Comparison of ENCODE assay signal across 8 cellular contexts in the genomic region with DNA sequence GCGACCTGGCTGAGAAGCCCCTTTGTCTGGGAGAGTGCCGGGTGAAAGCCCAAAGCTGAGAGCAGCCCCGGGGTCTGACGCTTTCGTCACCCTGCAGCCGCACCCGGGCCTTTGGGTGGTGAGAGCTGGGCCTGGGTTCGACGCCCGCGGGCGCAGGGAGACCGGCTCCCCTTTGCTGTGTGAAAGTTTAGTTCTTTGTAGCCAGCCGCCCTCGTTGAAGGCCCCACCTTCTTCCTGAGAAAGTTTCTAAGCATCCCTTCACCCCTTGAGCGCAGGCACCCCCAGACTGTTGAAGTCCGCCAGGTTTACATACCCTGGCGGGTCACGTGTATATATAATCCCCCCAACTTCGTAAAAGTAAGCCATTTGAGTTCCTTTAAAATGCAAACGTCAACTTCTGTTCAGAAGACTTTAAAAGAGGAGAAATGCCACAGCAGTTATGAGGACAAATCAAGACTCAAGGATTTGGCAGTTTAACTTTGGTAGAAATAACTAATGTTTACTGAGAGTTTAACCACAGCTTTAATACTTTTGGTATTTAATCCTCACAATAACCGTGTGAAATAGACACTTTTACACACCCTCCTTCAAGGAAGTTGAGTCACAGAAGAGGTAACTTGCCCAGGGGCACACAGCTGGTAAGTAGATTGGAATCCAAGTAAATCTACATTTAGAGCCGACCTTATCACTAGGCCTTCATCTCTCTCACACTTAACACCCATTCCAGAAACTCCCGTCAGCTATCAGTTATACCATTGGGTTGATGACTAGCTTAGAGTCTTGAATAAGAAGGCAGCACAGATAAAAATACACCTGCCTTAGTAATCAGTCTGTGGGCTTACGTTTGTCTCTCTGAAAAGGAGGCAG. TPM values are rescaled to one million over a fixed set of nuclear protein-coding genes. Genes with fewer than 3 reads are reported as not detected.
DNase-seq lines count a peak whose midpoint lies in the region; ATAC-seq, FAIRE-seq and TF ChIP-seq lines count a peak whose summit lies in the region.

No MANE protein-coding gene starts in this region.

- peaks cover 42% of the 10 kb centered on the region for H3K79me2 ChIP-seq in PC-9 (ENCODE audit: low read depth)
- peaks cover 6 to 23% of the 10 kb centered on the region in 2 experiments for H3K79me2 ChIP-seq in H1 (ENCODE audit: control insufficient read depth in 1 of 2, insufficient read depth in 2 of 2, low read length in 2 of 2)

- peak overlapping the region; percentile 55; the same call in 1 of the 2 replicates for H2BK5ac ChIP-seq in H1 (ENCODE audit: low read depth, low read length)

- POLR2A ChIA-PET in PC-9 (lab: Charles Lee; ENCODE audit: unreplicated experiment) = interaction anchor here (0.5 to 1.0 kb wide), 6 partner anchors 19 to 99 kb away, joined by 3 to 9 read pairs (median 6); no protein-coding TSS in a partner anchor
- POLR2A ChIA-PET in H1 (lab: Charles Lee; ENCODE audit: partially characterized antibody) = interaction anchor here (0.6 to 1.6 kb wide), 7 partner anchors 10 to 1701 kb away, joined by 3 to 8 read pairs (median 3); no protein-coding TSS in a partner anchor

- H3K14ac ChIP-seq in H1 (ENCODE audit: insufficient read length) = no peak overlapping the region

- H4K5ac ChIP-seq in H1 (ENCODE audit: insufficient read length, low read depth, low read length) = peak overlapping the region; percentile 72

- TF ChIP-seq CTCF in PC-9 (conservative IDR thresholded peaks at IDR 0.05) (no peak), H1 (IDR thresholded peaks at IDR 0.05; ENCODE audit: control extremely low read depth in 1 of 3, insufficient read depth in 1 of 3, low read depth in 1 of 3, low read length in 3 of 3) (no peak), nephron progenitor cell (IDR thresholded peaks at IDR 0.05) (no peak)

- H3K36me3 ChIP-seq in PC-9 (ENCODE audit: low read depth) (0 out of 2 replicates have a peak, but pooled peaks cover 8% of the 10 kb centered on the region), H1 (ENCODE audit: control insufficient read depth in 2 of 4, insufficient read depth in 4 of 4, low read length in 3 of 4) (no peaks in the 10 kb centered on the region; a peak in 1 of 8 replicates)

- ATAC-seq in GM19455 (IDR thresholded peaks at IDR 0.05; ENCODE audit: unreplicated experiment) = peak; percentile 9
- ATAC-seq in GM21576 (IDR thresholded peaks at IDR 0.05; ENCODE audit: unreplicated experiment) = no peak
- no peak for ATAC-seq in HG02678 (IDR thresholded peaks at IDR 0.05; ENCODE audit: unreplicated experiment)

- no peaks in the 10 kb centered on the region for H3K9me2 ChIP-seq in PC-9 (ENCODE audit: insufficient read depth)

- 20% methylated on average over 25 of the region's 25 CpGs; no CpG with 5 or more reads in 1 of the 2 experiments for WGBS in H1 (ENCODE audit: extremely low coverage in 1 of 2, insufficient coverage in 1 of 2, insufficient read length in 1 of 2, insufficient replicate concordance in 2 of 2, low coverage in 1 of 2, low lambda C conversion rate in 2 of 2, missing lambda C conversion rate in 1 of 2), 2 experiments

- H2BK20ac ChIP-seq in H1 (ENCODE audit: low read length) = no peak overlapping the region

- TF ChIP-seq POLR2A in H1 (IDR thresholded peaks at IDR 0.05; ENCODE audit: control extremely low read depth in 1 of 2, low read depth in 2 of 2, low read length in 2 of 2) = no peak; a peak in 1 of 3 replicates

- H3K79me1 ChIP-seq in H1 (ENCODE audit: low read depth, low read length) = peaks cover 2% of the 10 kb centered on the region; the same call in 1 of the 2 replicates

- peaks cover 35% of the 10 kb centered on the region for H3F3A ChIP-seq in PC-9 (ENCODE audit: insufficient read depth, low read depth)

- TF ChIP-seq RAD21 in H1 (IDR thresholded peaks at IDR 0.05 in 1 of 2, conservative IDR thresholded peaks at IDR 0.05 in 1 of 2; ENCODE audit: low read depth in 2 of 2, low read length in 2 of 2) = no peak

- H2BK15ac ChIP-seq in H1 (ENCODE audit: low read length) = no peak overlapping the region

- H3K4me1 ChIP-seq in PC-9 (replicated peaks; ENCODE audit: insufficient read depth) (peaks cover 47% of the 10 kb centered on the region), H1 (replicated peaks in 1 of 4; ENCODE audit: control insufficient read depth in 3 of 4, insufficient read depth in 4 of 4, low read length in 3 of 4) (peaks cover 0 to 7% (median 3%) of the 10 kb centered on the region in 4 experiments; a peak in 4 of 7 replicates)

- H3K23ac ChIP-seq in H1 (ENCODE audit: insufficient read length) = no peak overlapping the region

- CTCF ChIA-PET in PC-9 (lab: Charles Lee) (interaction anchor here (0.6 kb wide), 1 partner anchor 66 kb away, joined by 3 read pairs; no protein-coding TSS in a partner anchor), H1 (lab: Charles Lee; ENCODE audit: partially characterized antibody) (interaction anchor here (0.9 to 2.2 kb wide), 6 partner anchors 13 to 136 kb away, joined by 3 to 8 read pairs (median 4); no protein-coding TSS in a partner anchor)

- no peak overlapping the region; the same call in 1 of the 2 replicates for H2AK5ac ChIP-seq in H1 (ENCODE audit: low read depth, low read length)

- peak overlapping the region; percentile 3 for H3K56ac ChIP-seq in H1 (replicated peaks; ENCODE audit: insufficient read length, low read depth, low read length)

- no peak for TF ChIP-seq EP300 in H1 (IDR thresholded peaks at IDR 0.05; ENCODE audit: borderline replicate concordance in 1 of 2, low read depth in 2 of 2, low read length in 2 of 2)

- H3K18ac ChIP-seq in H1 (ENCODE audit: extremely low read depth, low read length) = peak overlapping the region; percentile 62

- H4K20me1 ChIP-seq in PC-9 (ENCODE audit: insufficient read depth) (no peaks in the 10 kb centered on the region), H1 (replicated peaks in 1 of 2; ENCODE audit: control insufficient read depth in 1 of 2, insufficient read depth in 2 of 2, low read length in 2 of 2) (peaks cover 2 to 5% of the 10 kb centered on the region in 2 experiments)

- intact Hi-C loops in PC-9 (cut with micrococcal nuclease; ENCODE audit: unreplicated experiment) = loop anchor here (1.0 to 10.0 kb wide), 4 partner anchors 53 to 330 kb away; no protein-coding TSS in a partner anchor

- H3K9me3 ChIP-seq in PC-9 (ENCODE audit: insufficient read depth, low read depth) = no peaks in the 10 kb centered on the region
- no peaks in the 10 kb centered on the region for H3K9me3 ChIP-seq in H1 (ENCODE audit: insufficient read depth in 2 of 2, low read depth in 1 of 2, low read length in 1 of 2)

- BruUV-seq in PC-9 (replicated peaks; lab: Mats Ljungman, UMichigan) = TSS peak; percentile 86

- H3K4ac ChIP-seq in H1 (replicated peaks; ENCODE audit: insufficient read length, low read depth, low read length) = no peak overlapping the region

- no peak for FAIRE-seq in H1 (lab: Jason Lieb, UNC)

- H4K91ac ChIP-seq in H1 (replicated peaks; ENCODE audit: insufficient read length, low read length) = no peak overlapping the region

- H3K4me2 ChIP-seq in PC-9 (peak overlapping the region; percentile 81), H1 (ENCODE audit: insufficient read depth in 1 of 2, low read depth in 2 of 2, low read length in 2 of 2) (peak overlapping the region; percentile 90 to 96)

- H3K9me3 Mint-ChIP-seq in nephron progenitor cell = peaks cover 10% of the 10 kb centered on the region

- H3K4me3 ChIP-seq in PC-9 = peak overlapping the region; percentile 64
- peak overlapping the region; percentile 68 to 93 (median 74) for H3K4me3 ChIP-seq in H1 (ENCODE audit: extremely low read depth in 1 of 4, insufficient read depth in 2 of 4, low read depth in 3 of 4, low read length in 4 of 4)

- peaks cover 33% of the 10 kb centered on the region for H3K4me1 Mint-ChIP-seq in nephron progenitor cell

- peak overlapping the region; percentile 80 to 90 (median 84) for H3K9ac ChIP-seq in H1 (replicated peaks in 1 of 4; ENCODE audit: extremely low read depth in 1 of 4, low read depth in 3 of 4, low read length in 3 of 4)

- H3K23me2 ChIP-seq in H1 (ENCODE audit: low read depth, low read length) = peaks cover 5% of the 10 kb centered on the region

- no peak overlapping the region for H3K27ac Mint-ChIP-seq in nephron progenitor cell

- H2BK120ac ChIP-seq in H1 (replicated peaks; ENCODE audit: low read depth, low read length) = no peak overlapping the region

- H2AFZ ChIP-seq in PC-9 (peak overlapping the region; percentile 24; the same call in 1 of the 2 replicates), H1 (ENCODE audit: low read length) (peak overlapping the region; percentile 77; the same call in 1 of the 2 replicates)

- peaks cover 7% of the 10 kb centered on the region for H3K36me3 Mint-ChIP-seq in nephron progenitor cell (ENCODE audit: low read depth)

- H2BK12ac ChIP-seq in H1 (ENCODE audit: low read depth, low read length) = no peak overlapping the region

- DNase-seq in PC-9 = peak; percentile 63 to 99
- DNase-seq in H1 (ENCODE audit: low read depth in 1 of 2, low spot score in 2 of 2) = no peak
- DNase-seq in nephron progenitor cell = no peak
- DNase-seq in stimulated activated naive CD4-positive, alpha-beta T cell (lab: John Stamatoyannopoulos, UW) = no peak
- no peak for DNase-seq in AML-193 (lab: John Stamatoyannopoulos, UW)

- H4K8ac ChIP-seq in H1 (ENCODE audit: extremely low read depth, insufficient read depth, low read length) = peak overlapping the region; percentile 99

- H3K27me3 ChIP-seq in PC-9 (ENCODE audit: insufficient read depth, low read depth) = no peaks in the 10 kb centered on the region
- H3K27me3 ChIP-seq in H1 (replicated peaks in 1 of 4; ENCODE audit: control insufficient read depth in 3 of 4, extremely low read depth in 1 of 4, insufficient read depth in 3 of 4, low read length in 3 of 4) = no peaks in the 10 kb centered on the region

- H3K4me3 Mint-ChIP-seq in nephron progenitor cell = peak overlapping the region; percentile 81

- peaks cover 10% of the 10 kb centered on the region for H3K27me3 Mint-ChIP-seq in nephron progenitor cell (ENCODE audit: low read depth, poor library complexity)

- H3K27ac ChIP-seq in PC-9 (peak overlapping the region; percentile 97), H1 (ENCODE audit: low read depth, low read length) (peak overlapping the region; percentile 88)

TF ChIP-seq in H1, 55 proteins besides CTCF, POLR2A, EP300 and RAD21 (continues in another document):
- TF ChIP-seq TEAD4 (IDR thresholded peaks at IDR 0.05; ENCODE audit: low read depth, low read length) (no peak), SP2 (IDR thresholded peaks at IDR 0.05; ENCODE audit: low read length) (no peak), JUN (IDR thresholded peaks at IDR 0.05; ENCODE audit: low read depth, low read length) (no peak)

RNA-seq across cellular contexts. Expression of a gene that starts 1.1 kb away (rescaled TPM):
- 45.3 and 57.7 TPM in 2 replicates for total RNA-seq in PC-9 (2021)
- total RNA-seq in H1 (2021; fragmentation: NEBNext Ultra II Directional; extraction: Animal tissue kit (Norgen Biotek cat#: 25700)) = 22.7 and 23.4 TPM in 2 replicates
- polyA plus RNA-seq in H1 (2011; rRNA removed) = 10.7 and 11.2 TPM in 2 replicates
- polyA plus RNA-seq in H1 (2011; cell fraction: cytosol; rRNA removed) = 15.0 TPM
- polyA plus RNA-seq in H1 (2011; cell fraction: nucleus; rRNA removed) = 14.3 TPM
- 11.4 to 22.1 TPM (median 14.0 TPM) in 4 replicates for polyA plus RNA-seq in H1 (2012, experiment 1 of 2)
- polyA plus RNA-seq in H1 (2012, experiment 2 of 2) = 1.6 TPM
- polyA plus RNA-seq in H1 (2013, experiment 1 of 2) = 10.0 TPM
- polyA plus RNA-seq in H1 (2013, experiment 2 of 2) = 9.3 TPM
- polyA minus RNA-seq in H1 (2011; rRNA and poly(A)+ RNA removed) = 30.8 and 33.7 TPM in 2 replicates
- 9.6 TPM for polyA minus RNA-seq in H1 (2011; cell fraction: cytosol; rRNA and poly(A)+ RNA removed)
- polyA minus RNA-seq in H1 (2011; cell fraction: nucleus; rRNA and poly(A)+ RNA removed) = 32.3 TPM

Comparison
In these comparisons a context has a peak if more than half of its experiments do, and no peak if none do; other contexts are left out.
1. DNase-seq: peak in PC-9 (2 of 2); none in H1 (0 of 2), nephron progenitor cell (single experiment), stimulated activated naive CD4-positive, alpha-beta T cell (0 of 6) and AML-193 (0 of 2).